In the genomic region with DNA sequence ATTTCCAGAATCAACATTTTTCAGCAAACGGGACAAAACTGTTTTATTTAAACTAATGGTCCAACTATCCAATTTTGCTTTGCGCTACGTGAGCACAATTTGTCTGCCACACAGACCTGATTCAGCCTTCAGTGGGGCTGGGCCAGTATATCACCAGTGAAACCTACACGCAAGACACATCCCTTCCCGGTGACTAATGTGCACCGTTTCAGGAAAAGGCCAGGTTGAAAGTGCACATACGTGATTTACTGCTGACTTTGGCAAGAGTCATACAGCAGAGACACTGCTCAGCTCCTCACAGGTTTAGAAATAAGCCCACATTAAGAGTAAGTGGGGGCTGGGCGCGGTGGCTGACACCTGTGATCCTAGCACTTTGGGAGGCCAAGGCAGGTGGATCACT, we compare ENCODE assay signal across 19 cellular contexts. TPM values are rescaled to one million over a fixed set of nuclear protein-coding genes. Genes with fewer than 3 reads are reported as not detected.
A peak's percentile ranks its signal among the peaks of the same experiment; 100 is the strongest.
DNase-seq lines count a peak whose midpoint lies in the region; ATAC-seq, FAIRE-seq and TF ChIP-seq lines count a peak whose summit lies in the region.
"Had no signal": no experiment of that assay in that cellular context is flagged by ENCODE, and none has a peak within 500 bp of the region (broad histone marks: within the 10 kb centered on the region; RNA-seq: fewer than 3 reads in every experiment).

No MANE protein-coding gene starts in this region.

- peaks cover 0 to 2% of the 10 kb centered on the region in 2 donors for H3K4me1 Mint-ChIP-seq in natural killer cell treated with Interleukin-12 subunit alpha and Interleukin-12 subunit beta and Interleukin-15 and Interleukin-18, amount 100 ng/mL, for 72 hours (ENCODE audit: low read depth in 2 of 2)
- H3K4me1 Mint-ChIP-seq in natural killer cell (no peaks in the 10 kb centered on the region), T-helper 17 cell (no peaks in the 10 kb centered on the region)
- H3K4me1 Mint-ChIP-seq in stimulated activated effector memory CD8-positive, alpha-beta T cell treated with anti-CD3 and anti-CD28 coated beads, Interleukin-12 subunit alpha, Interleukin-12 subunit beta, amount 100 ng/mL, for 72 hours: no peaks in the 10 kb centered on the region

- TF ChIP-seq CTCF in natural killer cell (IDR thresholded peaks at IDR 0.05) (no peak), epithelial cell of esophagus (IDR thresholded peaks at IDR 0.05; ENCODE audit: insufficient read depth, low read depth, low read length, missing control alignments) (no peak), keratinocyte (optimal IDR thresholded peaks at IDR 0.05 in 1 of 3, IDR thresholded peaks at IDR 0.05 in 1 of 3, conservative IDR thresholded peaks at IDR 0.05 in 1 of 3; ENCODE audit: extremely low read depth in 1 of 3, insufficient read depth in 2 of 3, low read length in 3 of 3) (no peak)

- no peaks in the 10 kb centered on the region for H3K9me3 Mint-ChIP-seq in natural killer cell treated with Interleukin-12 subunit alpha and Interleukin-12 subunit beta and Interleukin-15 and Interleukin-18, amount 100 ng/mL, for 72 hours
- H3K9me3 Mint-ChIP-seq in natural killer cell: no peaks in the 10 kb centered on the region
- H3K9me3 Mint-ChIP-seq in stimulated activated effector memory CD8-positive, alpha-beta T cell treated with anti-CD3 and anti-CD28 coated beads, Interleukin-12 subunit alpha, Interleukin-12 subunit beta, amount 100 ng/mL, for 72 hours: no peaks in the 10 kb centered on the region

- peak; percentile 43 for FAIRE-seq in keratinocyte (lab: Jason Lieb, UNC)
- FAIRE-seq: GM12878, HepG2 had no signal

- peaks cover 9% of the 10 kb centered on the region for H3K4me1 ChIP-seq in keratinocyte (ENCODE audit: control insufficient read depth, extremely low read depth, insufficient read depth, low read length)

- H3K36me3 Mint-ChIP-seq in natural killer cell treated with Interleukin-12 subunit alpha and Interleukin-12 subunit beta and Interleukin-15 and Interleukin-18, amount 100 ng/mL, for 72 hours: no peaks in the 10 kb centered on the region
- no peaks in the 10 kb centered on the region for H3K36me3 Mint-ChIP-seq in natural killer cell
- no peaks in the 10 kb centered on the region for H3K36me3 Mint-ChIP-seq in stimulated activated effector memory CD8-positive, alpha-beta T cell treated with anti-CD3 and anti-CD28 coated beads, Interleukin-12 subunit alpha, Interleukin-12 subunit beta, amount 100 ng/mL, for 72 hours
- H3K36me3 Mint-ChIP-seq in T-helper 17 cell (ENCODE audit: low read depth): no peaks in the 10 kb centered on the region
- H3K36me3 Mint-ChIP-seq: CD14-positive monocyte had no signal

- H3K79me2 ChIP-seq in keratinocyte (ENCODE audit: control insufficient read depth, insufficient read depth, low read length): no peaks in the 10 kb centered on the region

- no peak overlapping the region for H3K27ac Mint-ChIP-seq in natural killer cell treated with Interleukin-12 subunit alpha and Interleukin-12 subunit beta and Interleukin-15 and Interleukin-18, amount 100 ng/mL, for 72 hours
- no peak overlapping the region for H3K27ac Mint-ChIP-seq in natural killer cell
- H3K27ac Mint-ChIP-seq in stimulated activated effector memory CD8-positive, alpha-beta T cell treated with anti-CD3 and anti-CD28 coated beads, Interleukin-12 subunit alpha, Interleukin-12 subunit beta, amount 100 ng/mL, for 72 hours: no peak overlapping the region
- H3K27ac Mint-ChIP-seq in T-helper 17 cell: no peak overlapping the region
- H3K27ac Mint-ChIP-seq: CD14-positive monocyte; CD4-positive, alpha-beta memory T cell; HFFc6 had no signal

- no peak overlapping the region for H2AFZ ChIP-seq in keratinocyte (ENCODE audit: control insufficient read depth, low read length)

- no peak overlapping the region for H3K27ac ChIP-seq in keratinocyte (ENCODE audit: control insufficient read depth, insufficient read depth, low read length)
- H3K27ac ChIP-seq: BLaER1 had no signal

- H3K27me3 ChIP-seq in keratinocyte (ENCODE audit: control insufficient read depth, extremely low read depth, insufficient read depth, low read length): no peaks in the 10 kb centered on the region

- no peak overlapping the region for H3K4me3 Mint-ChIP-seq in natural killer cell treated with Interleukin-12 subunit alpha and Interleukin-12 subunit beta and Interleukin-15 and Interleukin-18, amount 100 ng/mL, for 72 hours
- H3K4me3 Mint-ChIP-seq in natural killer cell (no peak overlapping the region), T-helper 17 cell (no peak overlapping the region)
- no peak overlapping the region for H3K4me3 Mint-ChIP-seq in stimulated activated effector memory CD8-positive, alpha-beta T cell treated with anti-CD3 and anti-CD28 coated beads, Interleukin-12 subunit alpha, Interleukin-12 subunit beta, amount 100 ng/mL, for 72 hours
- H3K4me3 Mint-ChIP-seq: CD14-positive monocyte; CD4-positive, alpha-beta memory T cell; HFFc6 had no signal

- dilution Hi-C loops in keratinocyte (cut with MboI; ENCODE audit: extremely low pct_ligation_motif_present, low sequenced_read_pairs): no loop called here

- H3K27me3 Mint-ChIP-seq in natural killer cell treated with Interleukin-12 subunit alpha and Interleukin-12 subunit beta and Interleukin-15 and Interleukin-18, amount 100 ng/mL, for 72 hours: peaks cover 19 to 58% of the 10 kb centered on the region in 2 donors
- peaks cover 22 to 63% of the 10 kb centered on the region in 2 donors for H3K27me3 Mint-ChIP-seq in natural killer cell (ENCODE audit: low read depth in 2 of 2)
- H3K27me3 Mint-ChIP-seq in T-helper 17 cell: peaks cover 80% of the 10 kb centered on the region

- no peak for ATAC-seq in natural killer cell treated with Interleukin-12 subunit alpha and Interleukin-12 subunit beta and Interleukin-15 and Interleukin-18, amount 100 ng/mL, for 72 hours
- ATAC-seq in natural killer cell (no peak), T-helper 17 cell (no peak)
- no peak for ATAC-seq in stimulated activated effector memory CD8-positive, alpha-beta T cell treated with anti-CD3 and anti-CD28 coated beads, Interleukin-12 subunit alpha, Interleukin-12 subunit beta, amount 100 ng/mL, for 72 hours
- ATAC-seq: GM12878, HCT116, HepG2 had no signal

- no peaks in the 10 kb centered on the region for H3K36me3 ChIP-seq in keratinocyte (ENCODE audit: control insufficient read depth in 2 of 2, extremely low read depth in 1 of 2, insufficient read depth in 2 of 2, low read length in 2 of 2)
- H3K36me3 ChIP-seq: BLaER1 had no signal

- intact Hi-C loops in natural killer cell (cut with micrococcal nuclease): no loop called here
- intact Hi-C loops in cardiac septum (cut with DNase I): no loop called here

- H3K9ac ChIP-seq in keratinocyte (ENCODE audit: control insufficient read depth, extremely low read depth, insufficient read depth, low read length): no peak overlapping the region
- H3K9ac ChIP-seq: BLaER1 had no signal

- H3K9me3 ChIP-seq in keratinocyte (ENCODE audit: control insufficient read depth, low read depth, low read length): no peaks in the 10 kb centered on the region
- no peaks in the 10 kb centered on the region for H3K9me3 ChIP-seq in T-helper 17 cell (ENCODE audit: control insufficient read depth, low read length, poor library complexity, severe bottlenecking)
- H3K9me3 ChIP-seq: BLaER1 had no signal

- H3K9me1 ChIP-seq in keratinocyte (ENCODE audit: control insufficient read depth, extremely low read depth, insufficient read depth, low read length): peaks cover 3% of the 10 kb centered on the region

- H3K4me2 ChIP-seq in keratinocyte (ENCODE audit: control insufficient read depth, extremely low read depth, insufficient read depth, low read depth, low read length): no peak overlapping the region
- H3K4me2 ChIP-seq: BLaER1 had no signal

- no peaks in the 10 kb centered on the region for H4K20me1 ChIP-seq in keratinocyte (ENCODE audit: control insufficient read depth, extremely low read depth, insufficient read depth, low read length)

- peak; percentile 46 for DNase-seq in natural killer cell treated with Interleukin-12 subunit alpha and Interleukin-12 subunit beta and Interleukin-15 and Interleukin-18, amount 100 ng/mL, for 72 hours (ENCODE audit: low spot score)
- no peak for DNase-seq in natural killer cell
- peak; percentile 79 for DNase-seq in epithelial cell of esophagus (ENCODE audit: low read depth)
- DNase-seq in keratinocyte (ENCODE audit: low read depth, low spot score): no peak
- no peak for DNase-seq in cardiac septum (ENCODE audit: low spot score)
- no peak for DNase-seq in stimulated activated effector memory CD8-positive, alpha-beta T cell treated with anti-CD3 and anti-CD28 coated beads, Interleukin-12 subunit alpha, Interleukin-12 subunit beta, amount 100 ng/mL, for 72 hours (ENCODE audit: low spot score in 2 of 2)
- no peak for DNase-seq in T-helper 17 cell
- DNase-seq: 8988T; CD4-positive, alpha-beta memory T cell; DMS79 treated with DMSO at 0.1 percent for 48 hours; GF-D8; GOT3; H7; HFFc6 had no signal

- no peak overlapping the region for H3K4me3 ChIP-seq in epithelial cell of esophagus (ENCODE audit: low read length)
- no peak overlapping the region for H3K4me3 ChIP-seq in keratinocyte (ENCODE audit: control insufficient read depth in 2 of 3, extremely low read depth in 1 of 3, insufficient read depth in 2 of 3, low read depth in 1 of 3, low read length in 3 of 3)
- H3K4me3 ChIP-seq: BLaER1, GM12878 had no signal

RNA-seq across cellular contexts. Expression of a gene that starts 5.1 kb away (rescaled TPM):
- total RNA-seq in natural killer cell treated with Interleukin-12 subunit alpha and Interleukin-12 subunit beta and Interleukin-15 and Interleukin-18, amount 100 ng/mL, for 72 hours: not detected
- total RNA-seq in natural killer cell (not detected), cardiac septum (2.8 TPM), T-helper 17 cell (not detected)
- polyA plus RNA-seq in keratinocyte: 12.9 to 17.6 TPM (median 14.5 TPM) in 3 replicates
- polyA plus RNA-seq in keratinocyte (2011; ENCODE audit: low read depth): 7.1 TPM
- polyA plus RNA-seq in keratinocyte (2011; cell fraction: cytosol; rRNA removed): 8.6 and 10.9 TPM in 2 replicates
- polyA plus RNA-seq in keratinocyte (2011; cell fraction: nucleus; rRNA removed): 32.1 and 32.9 TPM in 2 replicates
- 13.7 and 16.0 TPM in 2 replicates for polyA plus RNA-seq in keratinocyte (2012; ENCODE audit: low replicate concordance)
- polyA minus RNA-seq in keratinocyte: 5.4 to 6.7 TPM (median 5.5 TPM) in 3 replicates
- 11.5 TPM for polyA minus RNA-seq in keratinocyte (2011; cell fraction: cytosol; rRNA and poly(A)+ RNA removed)
- polyA minus RNA-seq in keratinocyte (2011; cell fraction: nucleus; rRNA and poly(A)+ RNA removed): 12.0 and 13.7 TPM in 2 replicates
- polyA plus RNA-seq: CD4-positive, alpha-beta memory T cell had no signal

Comparison
In these comparisons a context has a peak if more than half of its experiments do, and no peak if none do; other contexts are left out.
1. DNase-seq: peak in natural killer cell treated with Interleukin-12 subunit alpha and Interleukin-12 subunit beta and Interleukin-15 and Interleukin-18, amount 100 ng/mL, for 72 hours (single experiment) and epithelial cell of esophagus (single experiment); none in natural killer cell (single experiment), keratinocyte (single experiment), cardiac septum (single experiment), stimulated activated effector memory CD8-positive, alpha-beta T cell treated with anti-CD3 and anti-CD28 coated beads, Interleukin-12 subunit alpha, Interleukin-12 subunit beta, amount 100 ng/mL, for 72 hours (0 of 2) and T-helper 17 cell (0 of 3).